ENCODE assay signal across 8 cellular contexts in genomic region chr22:36065775-36066544, GRCh38. TPM values are rescaled to one million over a fixed set of nuclear protein-coding genes. Genes with fewer than 3 reads are reported as not detected.
A peak's percentile ranks its signal among the peaks of the same experiment; 100 is the strongest.
DNase-seq lines count a peak whose midpoint lies in the region; ATAC-seq and TF ChIP-seq lines count a peak whose summit lies in the region.

No MANE protein-coding gene starts in this region.

- peak; percentile 18 for TF ChIP-seq POLR2A in transverse colon (IDR thresholded peaks at IDR 0.05)

- H3K4me1 ChIP-seq in transverse colon, result peaks cover 0 to 17% (median 3%) of the 10 kb centered on the region in 4 donors

- H3K27ac Mint-ChIP-seq in T-helper 2 cell treated with Interferon-gamma antibody and Interleukin-4, amounts not matched to agents 5 μg/mL and 100 μg/mL, for 36 hours, result peak overlapping the region; percentile 78

- ATAC-seq in left ventricle myocardium superior (peak; percentile 93), HG03135 (IDR thresholded peaks at IDR 0.05; ENCODE audit: unreplicated experiment) (no peak)

- DNase-seq in NCI-H187 (lab: John Stamatoyannopoulos, UW) (peak; percentile 72 to 80), anterior cingulate cortex (lab: John Stamatoyannopoulos, UW) (peak; percentile 22 to 92 (median 81)), left ventricle myocardium superior (peak; percentile 93), posterior vena cava (ENCODE audit: low spot score) (peak; percentile 97), transverse colon (peak; percentile 87)
- peak; percentile 75 for DNase-seq in T-helper 2 cell treated with Interferon-gamma antibody and Interleukin-4, amounts not matched to agents 5 μg/mL and 100 μg/mL, for 36 hours (ENCODE audit: low spot score)

- WGBS in transverse colon (ENCODE audit: low coverage in 1 of 2), 2 donors, result 0 to 1% methylated on average over 3 to 52 of the region's 54 CpGs

- peak overlapping the region; percentile 89 for H3K4me3 Mint-ChIP-seq in T-helper 2 cell treated with Interferon-gamma antibody and Interleukin-4, amounts not matched to agents 5 μg/mL and 100 μg/mL, for 36 hours

- H3K36me3 ChIP-seq in transverse colon, result no peaks in the 10 kb centered on the region

- H3K27me3 Mint-ChIP-seq in T-helper 2 cell treated with Interferon-gamma antibody and Interleukin-4, amounts not matched to agents 5 μg/mL and 100 μg/mL, for 36 hours (ENCODE audit: low read depth), result peaks cover 8% of the 10 kb centered on the region

- H3K27me3 ChIP-seq in transverse colon, result no peaks in the 10 kb centered on the region

- no peaks in the 10 kb centered on the region for H3K36me3 Mint-ChIP-seq in T-helper 2 cell treated with Interferon-gamma antibody and Interleukin-4, amounts not matched to agents 5 μg/mL and 100 μg/mL, for 36 hours (ENCODE audit: low read depth)

- TF ChIP-seq EP300 in transverse colon (IDR thresholded peaks at IDR 0.05; ENCODE audit: low read depth), result peak; percentile 1

- H3K4me3 ChIP-seq in transverse colon, result peak overlapping the region; percentile 31 to 60 (median 38)

- TF ChIP-seq CTCF in GM12872 (IDR thresholded peaks at IDR 0.05; ENCODE audit: insufficient read depth, low read depth, low read length), result peak; percentile 87
- peak; percentile 99 to 100 (median 100) for TF ChIP-seq CTCF in transverse colon (IDR thresholded peaks at IDR 0.05)

- in situ Hi-C loops in transverse colon (cut with MboI; ENCODE audit: low pct_ligation_motif_present in 1 of 4, low pct_unique_long_range_greater_than_20kb in 1 of 4, low sequenced_read_pairs in 3 of 4), result loop anchor here (5.0 to 25.0 kb wide), 5 partner anchors 56 to 141 kb away; no protein-coding TSS in a partner anchor

- peaks cover 7% of the 10 kb centered on the region for H3K4me1 Mint-ChIP-seq in T-helper 2 cell treated with Interferon-gamma antibody and Interleukin-4, amounts not matched to agents 5 μg/mL and 100 μg/mL, for 36 hours (ENCODE audit: low read depth)

- no peaks in the 10 kb centered on the region for H3K9me3 Mint-ChIP-seq in T-helper 2 cell treated with Interferon-gamma antibody and Interleukin-4, amounts not matched to agents 5 μg/mL and 100 μg/mL, for 36 hours

- intact Hi-C loops in left ventricle myocardium superior (cut with micrococcal nuclease) (loop anchor here (5.0 kb wide), 1 partner anchor 134 kb away; no protein-coding TSS in a partner anchor), posterior vena cava (cut with DNase I) (loop anchor here in 1 of 2 donors (5.0 kb wide), 1 partner anchor 134 kb away; no protein-coding TSS in a partner anchor), transverse colon (cut with DNase I; ENCODE audit: low total_unique reads) (loop anchor here (1.0 kb wide), 1 partner anchor 136 kb away; no protein-coding TSS in a partner anchor)

- H3K27ac ChIP-seq in transverse colon, result peak overlapping the region; percentile 79 to 84 (median 82)

- no peaks in the 10 kb centered on the region for H3K9me3 ChIP-seq in transverse colon

RNA-seq across cellular contexts. Expression of gene RBFOX2, which starts 37.3 kb away (rescaled TPM):
- total RNA-seq in left ventricle myocardium superior (76.7 TPM), posterior vena cava (100 to 1,000 TPM; 114 to 124 TPM), transverse colon (10 to 100 TPM; 27.3 to 61.1 (median 43.1) TPM)
